ENCODE assay signal across 11 cellular contexts in genomic region chr6:2630362-2630761, GRCh38.
DNase-seq lines count a peak whose midpoint lies in the region; ATAC-seq, FAIRE-seq and TF ChIP-seq lines count a peak whose summit lies in the region.
"Had no signal": no experiment of that assay in that cellular context is flagged by ENCODE, and none has a peak within 500 bp of the region (broad histone marks: within the 10 kb centered on the region; RNA-seq: fewer than 3 reads in every experiment).

No MANE protein-coding gene starts in this region.

- H3K4me2 ChIP-seq in PC-9 = peak overlapping the region; percentile 65

- ATAC-seq in HG02678 (IDR thresholded peaks at IDR 0.05; ENCODE audit: unreplicated experiment) = no peak

- H3K4me1 ChIP-seq in PC-9 (replicated peaks; ENCODE audit: insufficient read depth) (peaks cover 25% of the 10 kb centered on the region), small intestine (ENCODE audit: control insufficient read depth in 2 of 2, insufficient read depth in 1 of 2, low read depth in 1 of 2, low read length in 1 of 2) (peaks cover 2 to 4% of the 10 kb centered on the region in 2 donors)

- H3K79me2 ChIP-seq in PC-9 (ENCODE audit: low read depth) = no peaks in the 10 kb centered on the region

- H3K4me3 ChIP-seq in PC-9 (no peak overlapping the region), small intestine (ENCODE audit: low read depth in 1 of 2, low read length in 2 of 2) (no peak overlapping the region)
- H3K4me3 ChIP-seq: sigmoid colon had no signal

- intact Hi-C loops in PC-9 (cut with micrococcal nuclease; ENCODE audit: unreplicated experiment) = loop anchor here (2.0 to 5.0 kb wide), 5 partner anchors 52 to 523 kb away; no protein-coding TSS in a partner anchor

- DNase-seq in EL (peak; percentile 97), PC-9 (peak; percentile 54 to 88), dedifferentiated amniotic fluid mesenchymal stem cell (ENCODE audit: extremely low spot score) (peak; percentile 19), non-pigmented ciliary epithelial cell (ENCODE audit: low read depth) (peak; percentile 96), NCI-H510A (lab: John Stamatoyannopoulos, UW) (no peak), small intestine (no peak), DMS 273 (lab: John Stamatoyannopoulos, UW; ENCODE audit: unreplicated experiment) (no peak)
- DNase-seq: DND-41, NCI-H2107, sigmoid colon had no signal

- POLR2A ChIA-PET in PC-9 (lab: Charles Lee; ENCODE audit: unreplicated experiment) = interaction anchor here (0.6 to 0.7 kb wide), 2 partner anchors 385 to 714 kb away, joined by 3 to 9 read pairs; no protein-coding TSS in a partner anchor

- WGBS in small intestine, 3 donors = 80 to 84% (median 83%) methylated on average over 6 of the region's 6 CpGs

- no TSS peak for BruUV-seq in PC-9 (replicated peaks; lab: Mats Ljungman, UMichigan)

- H3F3A ChIP-seq in PC-9 (ENCODE audit: insufficient read depth, low read depth) = peaks cover 16% of the 10 kb centered on the region

- H3K27ac ChIP-seq in PC-9 (peak overlapping the region; percentile 80), small intestine (ENCODE audit: low read depth in 1 of 2, low read length in 1 of 2) (no peak overlapping the region)

- H3K27me3 ChIP-seq in PC-9 (ENCODE audit: insufficient read depth, low read depth) = no peaks in the 10 kb centered on the region
- H3K27me3 ChIP-seq in small intestine (ENCODE audit: control insufficient read depth in 2 of 2, insufficient read depth in 2 of 2, low read length in 2 of 2) = peaks cover 0 to 3% of the 10 kb centered on the region in 2 donors
- H3K27me3 ChIP-seq: sigmoid colon had no signal

- H3K9me3 ChIP-seq in PC-9 (ENCODE audit: insufficient read depth, low read depth) (no peaks in the 10 kb centered on the region), small intestine (ENCODE audit: control insufficient read depth, low read depth) (no peaks in the 10 kb centered on the region)
- H3K9me3 ChIP-seq: sigmoid colon had no signal

- H3K9me2 ChIP-seq in PC-9 (ENCODE audit: insufficient read depth) = no peaks in the 10 kb centered on the region

- H3K36me3 ChIP-seq in PC-9 (ENCODE audit: low read depth) (no peaks in the 10 kb centered on the region), small intestine (ENCODE audit: control insufficient read depth in 2 of 2, insufficient read depth in 2 of 2, low read length in 2 of 2) (no peaks in the 10 kb centered on the region)
- H3K36me3 ChIP-seq: sigmoid colon had no signal

- H4K20me1 ChIP-seq in PC-9 (ENCODE audit: insufficient read depth) = no peaks in the 10 kb centered on the region

- no peak for TF ChIP-seq CTCF in PC-9 (conservative IDR thresholded peaks at IDR 0.05)

- FAIRE-seq in small intestine (lab: Jason Lieb, UNC) = no peak

- H2AFZ ChIP-seq in PC-9 = peak overlapping the region; percentile 35; the same call in 1 of the 2 replicates

- CTCF ChIA-PET in PC-9 (lab: Charles Lee) = no interaction called here

Comparison
In these comparisons a context has a peak if more than half of its experiments do, and no peak if none do; other contexts are left out.
1. DNase-seq: peak in EL (single experiment), PC-9 (2 of 2), dedifferentiated amniotic fluid mesenchymal stem cell (single experiment) and non-pigmented ciliary epithelial cell (single experiment); none in NCI-H510A (single experiment), small intestine (single experiment) and DMS 273 (single experiment).